15 cellular contexts compared by ENCODE assay signal in genomic region chr6:2938004-2938631, GRCh38. TPM values are rescaled to one million over a fixed set of nuclear protein-coding genes. Genes with fewer than 3 reads are reported as not detected.
DNase-seq lines count a peak whose midpoint lies in the region; ATAC-seq and TF ChIP-seq lines count a peak whose summit lies in the region.
"Had no signal": no experiment of that assay in that cellular context is flagged by ENCODE, and none has a peak within 500 bp of the region (broad histone marks: within the 10 kb centered on the region; RNA-seq: fewer than 3 reads in every experiment).

No MANE protein-coding gene starts in this region.

- no peak for DNase-seq in activated naive CD4-positive, alpha-beta T cell treated with anti-CD3 and anti-CD28 coated beads for 36 hours
- DNase-seq in activated naive CD4-positive, alpha-beta T cell (lab: John Stamatoyannopoulos, UW): no peak
- peak; percentile 8 for DNase-seq in activated CD4-positive, alpha-beta memory T cell treated with anti-CD3 and anti-CD28 coated beads for 36 hours
- DNase-seq in left cardiac atrium: peak; percentile 62
- DNase-seq in stimulated activated effector memory CD8-positive, alpha-beta T cell treated with anti-CD3 and anti-CD28 coated beads, Interleukin-12 subunit alpha, Interleukin-12 subunit beta, amount 100 ng/mL, for 72 hours (ENCODE audit: low spot score in 2 of 2): no peak
- no peak for DNase-seq in mucosa of descending colon
- DNase-seq in foreskin melanocyte: no peak
- DNase-seq: activated B cell treated with CpG ODN at 0.5 μM for 24 hours, HCEC 1CT, kidney glomerular epithelial cell, NCI-H2107, NCI-H748 treated with DMSO at 0.1 percent for 48 hours had no signal

- H3K9me3 Mint-ChIP-seq in activated naive CD4-positive, alpha-beta T cell treated with anti-CD3 and anti-CD28 coated beads for 36 hours: peaks cover 19% of the 10 kb centered on the region
- peaks cover 31% of the 10 kb centered on the region for H3K9me3 Mint-ChIP-seq in activated CD4-positive, alpha-beta memory T cell treated with anti-CD3 and anti-CD28 coated beads for 36 hours
- no peaks in the 10 kb centered on the region for H3K9me3 Mint-ChIP-seq in stimulated activated effector memory CD8-positive, alpha-beta T cell treated with anti-CD3 and anti-CD28 coated beads, Interleukin-12 subunit alpha, Interleukin-12 subunit beta, amount 100 ng/mL, for 72 hours

- CTCF ChIA-PET in activated naive CD4-positive, alpha-beta T cell treated with anti-CD3 and anti-CD28 coated beads for 36 hours (lab: Charles Lee): interaction anchor here (0.7 to 8.9 kb wide), 3 partner anchors 52 to 92 kb away, joined by 3 to 177 read pairs (median 9); partner anchors contain the start of gene SERPINB1
- CTCF ChIA-PET in activated CD4-positive, alpha-beta memory T cell treated with anti-CD3 and anti-CD28 coated beads for 36 hours (lab: Charles Lee): interaction anchor here (1.1 to 2.0 kb wide), 2 partner anchors 14 to 92 kb away, joined by 3 to 10 read pairs; no protein-coding TSS in a partner anchor

- peaks cover 60% of the 10 kb centered on the region for H3K4me1 Mint-ChIP-seq in activated naive CD4-positive, alpha-beta T cell treated with anti-CD3 and anti-CD28 coated beads for 36 hours (ENCODE audit: low read depth)
- H3K4me1 Mint-ChIP-seq in activated CD4-positive, alpha-beta memory T cell treated with anti-CD3 and anti-CD28 coated beads for 36 hours (ENCODE audit: low read depth): peaks cover 60% of the 10 kb centered on the region
- H3K4me1 Mint-ChIP-seq in stimulated activated effector memory CD8-positive, alpha-beta T cell treated with anti-CD3 and anti-CD28 coated beads, Interleukin-12 subunit alpha, Interleukin-12 subunit beta, amount 100 ng/mL, for 72 hours: peaks cover 52% of the 10 kb centered on the region

- no peak for TF ChIP-seq CTCF in mucosa of descending colon (IDR thresholded peaks at IDR 0.05)

- no peaks in the 10 kb centered on the region for H3K36me3 ChIP-seq in mucosa of descending colon (ENCODE audit: low read depth)

- H3K4me3 ChIP-seq in mucosa of descending colon: no peak overlapping the region
- H3K4me3 ChIP-seq: hepatocyte had no signal

- H3K27me3 Mint-ChIP-seq in activated naive CD4-positive, alpha-beta T cell treated with anti-CD3 and anti-CD28 coated beads for 36 hours (ENCODE audit: low read depth): no peaks in the 10 kb centered on the region
- H3K27me3 Mint-ChIP-seq in activated CD4-positive, alpha-beta memory T cell treated with anti-CD3 and anti-CD28 coated beads for 36 hours: peaks cover 1% of the 10 kb centered on the region
- H3K27me3 Mint-ChIP-seq: activated B cell treated with CpG ODN at 0.5 μM for 24 hours had no signal

- peaks cover 22% of the 10 kb centered on the region for H3K36me3 Mint-ChIP-seq in activated naive CD4-positive, alpha-beta T cell treated with anti-CD3 and anti-CD28 coated beads for 36 hours (ENCODE audit: low read depth)
- H3K36me3 Mint-ChIP-seq in activated CD4-positive, alpha-beta memory T cell treated with anti-CD3 and anti-CD28 coated beads for 36 hours: peaks cover 30% of the 10 kb centered on the region
- H3K36me3 Mint-ChIP-seq in stimulated activated effector memory CD8-positive, alpha-beta T cell treated with anti-CD3 and anti-CD28 coated beads, Interleukin-12 subunit alpha, Interleukin-12 subunit beta, amount 100 ng/mL, for 72 hours: peaks cover 30% of the 10 kb centered on the region
- H3K36me3 Mint-ChIP-seq: brain had no signal

- POLR2A ChIA-PET in activated CD4-positive, alpha-beta memory T cell treated with anti-CD3 and anti-CD28 coated beads for 36 hours (lab: Charles Lee): no interaction called here

- intact Hi-C loops in activated naive CD4-positive, alpha-beta T cell treated with anti-CD3 and anti-CD28 coated beads for 36 hours (cut with micrococcal nuclease): no loop called here
- intact Hi-C loops in activated CD4-positive, alpha-beta memory T cell treated with anti-CD3 and anti-CD28 coated beads for 36 hours (cut with micrococcal nuclease): no loop called here
- intact Hi-C loops in left cardiac atrium (cut with DNase I): loop anchor here in 1 of 2 donors (10.0 kb wide), 1 partner anchor 47 kb away; no protein-coding TSS in a partner anchor
- intact Hi-C loops in mucosa of descending colon (cut with DNase I, micrococcal nuclease): no loop called here

- peaks cover 8% of the 10 kb centered on the region for H3K4me1 ChIP-seq in mucosa of descending colon (ENCODE audit: low read depth)

- peak overlapping the region; percentile 95 for H3K27ac Mint-ChIP-seq in activated naive CD4-positive, alpha-beta T cell treated with anti-CD3 and anti-CD28 coated beads for 36 hours
- H3K27ac Mint-ChIP-seq in activated CD4-positive, alpha-beta memory T cell treated with anti-CD3 and anti-CD28 coated beads for 36 hours: peak overlapping the region; percentile 90
- no peak overlapping the region for H3K27ac Mint-ChIP-seq in stimulated activated effector memory CD8-positive, alpha-beta T cell treated with anti-CD3 and anti-CD28 coated beads, Interleukin-12 subunit alpha, Interleukin-12 subunit beta, amount 100 ng/mL, for 72 hours
- H3K27ac Mint-ChIP-seq: activated B cell treated with CpG ODN at 0.5 μM for 24 hours, brain had no signal

- ATAC-seq in left cardiac atrium: peak; percentile 33 to 40
- ATAC-seq in stimulated activated effector memory CD8-positive, alpha-beta T cell treated with anti-CD3 and anti-CD28 coated beads, Interleukin-12 subunit alpha, Interleukin-12 subunit beta, amount 100 ng/mL, for 72 hours: no peak
- no peak for ATAC-seq in mucosa of descending colon
- ATAC-seq in GM21390 (IDR thresholded peaks at IDR 0.05; ENCODE audit: unreplicated experiment): no peak

- no peaks in the 10 kb centered on the region for H3K9me3 ChIP-seq in mucosa of descending colon

- no peak overlapping the region for H3K4me3 Mint-ChIP-seq in activated naive CD4-positive, alpha-beta T cell treated with anti-CD3 and anti-CD28 coated beads for 36 hours
- H3K4me3 Mint-ChIP-seq in activated CD4-positive, alpha-beta memory T cell treated with anti-CD3 and anti-CD28 coated beads for 36 hours: peak overlapping the region; percentile 8
- peak overlapping the region; percentile 55 for H3K4me3 Mint-ChIP-seq in stimulated activated effector memory CD8-positive, alpha-beta T cell treated with anti-CD3 and anti-CD28 coated beads, Interleukin-12 subunit alpha, Interleukin-12 subunit beta, amount 100 ng/mL, for 72 hours
- H3K4me3 Mint-ChIP-seq: activated B cell treated with CpG ODN at 0.5 μM for 24 hours, brain had no signal

RNA-seq across cellular contexts. Expression of gene SERPINB6, which starts 33.2 kb away (rescaled TPM):
- 10 to 100 TPM; 31.2 to 31.4 TPM for total RNA-seq in activated naive CD4-positive, alpha-beta T cell treated with anti-CD3 and anti-CD28 coated beads for 36 hours
- 10 to 100 TPM; 59.0 to 64.7 TPM for total RNA-seq in activated CD4-positive, alpha-beta memory T cell treated with anti-CD3 and anti-CD28 coated beads for 36 hours
- total RNA-seq in left cardiac atrium (100 to 1,000 TPM; 218 to 225 TPM), mucosa of descending colon (100 to 1,000 TPM; 134 to 147 (median 142) TPM)

RNA-seq across cellular contexts. Expression of gene SERPINB9, which starts 35.0 kb away (rescaled TPM):
- 10 to 100 TPM; 72.2 to 75.8 TPM for total RNA-seq in activated naive CD4-positive, alpha-beta T cell treated with anti-CD3 and anti-CD28 coated beads for 36 hours
- 10 to 100 TPM; 69.9 to 72.6 TPM for total RNA-seq in activated CD4-positive, alpha-beta memory T cell treated with anti-CD3 and anti-CD28 coated beads for 36 hours
- total RNA-seq in left cardiac atrium: 10 to 100 TPM in 1 of 2 donors, 1 to 10 TPM in 1; 3.8 to 14.4 TPM
- total RNA-seq in mucosa of descending colon: 1 to 10 TPM; 3.7 to 6.4 (median 4.2) TPM

Comparison
In these comparisons a context has a peak if more than half of its experiments do, and no peak if none do; other contexts are left out.
1. DNase-seq: peak in activated CD4-positive, alpha-beta memory T cell treated with anti-CD3 and anti-CD28 coated beads for 36 hours (single experiment) and left cardiac atrium (single experiment); none in activated naive CD4-positive, alpha-beta T cell treated with anti-CD3 and anti-CD28 coated beads for 36 hours (single experiment), activated naive CD4-positive, alpha-beta T cell (0 of 4), stimulated activated effector memory CD8-positive, alpha-beta T cell treated with anti-CD3 and anti-CD28 coated beads, Interleukin-12 subunit alpha, Interleukin-12 subunit beta, amount 100 ng/mL, for 72 hours (0 of 2), mucosa of descending colon (0 of 3) and foreskin melanocyte (single experiment).
2. ATAC-seq: peak in left cardiac atrium (2 of 2); none in stimulated activated effector memory CD8-positive, alpha-beta T cell treated with anti-CD3 and anti-CD28 coated beads, Interleukin-12 subunit alpha, Interleukin-12 subunit beta, amount 100 ng/mL, for 72 hours (single experiment), mucosa of descending colon (single experiment) and GM21390 (single experiment).
3. RNA of gene SERPINB9, which starts 35.0 kb away (total RNA-seq): 72.2 to 75.8 TPM in activated naive CD4-positive, alpha-beta T cell treated with anti-CD3 and anti-CD28 coated beads for 36 hours and 69.9 to 72.6 TPM in activated CD4-positive, alpha-beta memory T cell treated with anti-CD3 and anti-CD28 coated beads for 36 hours; 3.8 to 14.4 TPM in left cardiac atrium and 3.7 to 6.4 TPM in mucosa of descending colon; every median in the first group is over 4 times any median in the second.